Comparison of ENCODE assay signal across 22 cellular contexts in the genomic region with DNA sequence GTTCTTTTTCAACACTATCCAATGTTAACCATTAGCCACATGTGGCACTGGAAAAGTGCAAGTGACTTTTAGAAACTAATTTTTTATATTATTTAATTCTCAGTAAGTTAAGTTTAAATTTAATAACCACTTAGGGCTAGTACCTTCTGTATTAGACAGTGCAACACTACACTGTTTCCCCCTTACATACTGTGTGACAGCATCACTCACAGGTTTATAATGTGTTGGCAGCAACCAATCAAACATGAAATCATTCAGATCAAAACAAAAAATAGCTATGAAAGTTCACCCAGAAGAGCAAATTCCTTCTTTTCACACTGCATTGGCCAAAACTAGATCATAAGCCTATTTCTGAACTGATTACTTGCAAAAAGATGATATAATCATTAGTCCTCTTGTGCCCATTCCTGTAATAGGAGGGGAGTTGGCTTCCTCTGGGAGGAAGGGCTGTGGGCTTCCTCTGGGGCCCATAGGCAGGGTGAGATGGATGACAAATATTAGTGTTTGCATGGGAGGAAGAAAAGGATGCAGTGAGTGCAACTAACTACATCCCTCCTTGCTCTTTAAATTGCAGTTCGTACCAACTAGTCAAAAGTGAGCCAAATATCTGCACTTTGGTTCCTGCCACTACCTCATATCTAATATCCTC.
"Had no signal": no experiment of that assay in that cellular context is flagged by ENCODE, and none has a peak within 500 bp of the region (broad histone marks: within the 10 kb centered on the region; RNA-seq: fewer than 3 reads in every experiment).

No MANE protein-coding gene starts in this region.

- H3K4me3 ChIP-seq: hepatocyte, pancreas, right lobe of liver, suprapubic skin, upper lobe of left lung had no signal

- H3K4me2 ChIP-seq: hepatocyte had no signal

- H3K9me3 Mint-ChIP-seq: activated B cell treated with CpG ODN at 0.5 μM for 24 hours; activated CD4-positive, alpha-beta memory T cell treated with anti-CD3 and anti-CD28 coated beads for 36 hours; activated naive CD8-positive, alpha-beta T cell treated with anti-CD3 and anti-CD28 coated beads, Interleukin-2, amount 10 ng/mL, durations not matched to agents 7 days and 5 days; activated T-helper 17 cell treated with anti-CD3 and anti-CD28 coated beads, Interleukin-2, amount 50 U/mL, for 72 hours; brain; naive thymus-derived CD8-positive, alpha-beta T cell had no signal

- H3K27me3 Mint-ChIP-seq: activated B cell treated with CpG ODN at 0.5 μM for 24 hours; activated T-helper 17 cell treated with anti-CD3 and anti-CD28 coated beads, Interleukin-2, amount 50 U/mL, for 72 hours; brain; naive thymus-derived CD8-positive, alpha-beta T cell had no signal

- H3K9me3 ChIP-seq: pancreas, right lobe of liver, suprapubic skin, upper lobe of left lung had no signal

- H3K4me1 Mint-ChIP-seq: activated B cell treated with CpG ODN at 0.5 μM for 24 hours; activated T-helper 17 cell treated with anti-CD3 and anti-CD28 coated beads, Interleukin-2, amount 50 U/mL, for 72 hours; naive thymus-derived CD8-positive, alpha-beta T cell had no signal

- H3K36me3 Mint-ChIP-seq: activated CD4-positive, alpha-beta memory T cell treated with anti-CD3 and anti-CD28 coated beads for 36 hours; activated naive CD8-positive, alpha-beta T cell treated with anti-CD3 and anti-CD28 coated beads, Interleukin-2, amount 10 ng/mL, durations not matched to agents 7 days and 5 days; brain; naive thymus-derived CD8-positive, alpha-beta T cell had no signal

- H3K36me3 ChIP-seq: pancreas, right lobe of liver, suprapubic skin, upper lobe of left lung had no signal

- H3K79me2 ChIP-seq: hepatocyte had no signal

- H2AFZ ChIP-seq: hepatocyte had no signal

- H3K4me3 Mint-ChIP-seq: activated B cell treated with CpG ODN at 0.5 μM for 24 hours; activated CD4-positive, alpha-beta memory T cell treated with anti-CD3 and anti-CD28 coated beads for 36 hours; activated naive CD8-positive, alpha-beta T cell treated with anti-CD3 and anti-CD28 coated beads, Interleukin-2, amount 10 ng/mL, durations not matched to agents 7 days and 5 days; activated T-helper 17 cell treated with anti-CD3 and anti-CD28 coated beads, Interleukin-2, amount 50 U/mL, for 72 hours; brain; naive thymus-derived CD8-positive, alpha-beta T cell; stimulated activated naive CD8-positive, alpha-beta T cell treated with anti-CD3 and anti-CD28 coated beads, Interleukin-15, amount 100 ng/mL, for 72 hours had no signal

- H3K27ac ChIP-seq: hepatocyte, pancreas, right lobe of liver, suprapubic skin, upper lobe of left lung had no signal

- H3K27ac Mint-ChIP-seq: activated B cell treated with CpG ODN at 0.5 μM for 24 hours; activated CD4-positive, alpha-beta memory T cell treated with anti-CD3 and anti-CD28 coated beads for 36 hours; activated naive CD8-positive, alpha-beta T cell treated with anti-CD3 and anti-CD28 coated beads, Interleukin-2, amount 10 ng/mL, durations not matched to agents 7 days and 5 days; activated T-helper 17 cell treated with anti-CD3 and anti-CD28 coated beads, Interleukin-2, amount 50 U/mL, for 72 hours; brain; naive thymus-derived CD8-positive, alpha-beta T cell; stimulated activated naive CD8-positive, alpha-beta T cell treated with anti-CD3 and anti-CD28 coated beads, Interleukin-15, amount 100 ng/mL, for 72 hours had no signal

- DNase-seq: activated B cell treated with CpG ODN at 0.5 μM for 24 hours; activated CD4-positive, alpha-beta memory T cell treated with anti-CD3 and anti-CD28 coated beads for 36 hours; activated CD4-positive, alpha-beta T cell treated with anti-CD3 and anti-CD28 coated beads for 4 hours; activated naive CD4-positive, alpha-beta T cell treated with Interleukin-2 at 50 U/mL for 16 hours; activated naive CD8-positive, alpha-beta T cell treated with anti-CD3 and anti-CD28 coated beads, Interleukin-2, amount 10 ng/mL, durations not matched to agents 7 days and 5 days; activated T-cell treated with anti-CD3 and anti-CD28 coated beads for 4 hours; amygdala; caudate nucleus; dorsolateral prefrontal cortex; mesenchymal stem cell; naive thymus-derived CD8-positive, alpha-beta T cell; pancreas; right lobe of liver; small intestine; stimulated activated CD4-positive, alpha-beta T cell treated with anti-CD3 and anti-CD28 coated beads, Interleukin-15, amount 100 ng/mL, for 24 hours; stimulated activated CD4-positive, alpha-beta T cell treated with anti-CD3 and anti-CD28 coated beads, Interleukin-2, amount 100 ng/mL, for 48 hours; stimulated activated naive CD8-positive, alpha-beta T cell treated with anti-CD3 and anti-CD28 coated beads, Interleukin-15, amount 100 ng/mL, for 72 hours; upper lobe of left lung had no signal

- H3K4me1 ChIP-seq: pancreas, right lobe of liver, suprapubic skin, upper lobe of left lung had no signal

- H3K27me3 ChIP-seq: dorsolateral prefrontal cortex, hepatocyte, pancreas, right lobe of liver, suprapubic skin, upper lobe of left lung had no signal
